Comparison of ENCODE assay signal across 10 cellular contexts in the genomic region with DNA sequence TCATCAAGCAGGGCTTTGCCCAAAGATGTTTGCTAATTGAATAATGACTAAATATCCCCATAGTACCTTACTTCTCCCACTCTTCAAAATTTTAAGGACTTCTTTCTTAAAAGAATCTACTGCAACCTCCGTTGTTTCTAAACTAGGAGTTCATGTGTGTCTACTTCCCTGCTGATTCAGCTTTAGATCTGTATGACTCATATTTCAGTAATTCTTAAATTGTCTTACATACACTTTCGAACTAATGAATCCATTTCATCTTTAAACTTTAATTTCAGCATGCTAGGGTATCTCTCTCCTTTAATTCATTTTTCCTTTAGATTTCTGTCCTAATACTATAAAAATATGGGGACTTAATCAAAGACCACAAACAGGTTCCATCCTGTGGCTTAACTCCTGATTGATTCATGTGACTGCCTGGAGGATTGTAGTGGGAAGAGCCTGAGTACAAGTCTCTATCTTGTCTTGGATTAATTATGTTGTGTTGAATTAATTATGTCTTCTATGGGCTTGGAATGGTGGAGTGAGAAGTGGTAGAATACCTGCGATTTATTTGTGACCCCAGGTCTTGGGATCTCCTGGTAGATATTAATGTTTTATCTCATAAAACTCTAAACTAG. TPM values are rescaled to one million over a fixed set of nuclear protein-coding genes. Genes with fewer than 3 reads are reported as not detected.
A peak's percentile ranks its signal among the peaks of the same experiment; 100 is the strongest.
DNase-seq lines count a peak whose midpoint lies in the region; ATAC-seq and TF ChIP-seq lines count a peak whose summit lies in the region.
"Had no signal": no experiment of that assay in that cellular context is flagged by ENCODE, and none has a peak within 500 bp of the region (broad histone marks: within the 10 kb centered on the region; RNA-seq: fewer than 3 reads in every experiment).

No MANE protein-coding gene starts in this region.

- H3K36me3 Mint-ChIP-seq in MCF 10A (ENCODE audit: insufficient read depth, unreplicated experiment), result peaks cover 5% of the 10 kb centered on the region

- BruUV-seq in MCF 10A (replicated peaks; lab: Mats Ljungman, UMichigan), result no TSS peak

- peak overlapping the region; percentile 21; the same call in 1 of the 2 replicates for H3K4me2 ChIP-seq in MM.1S (ENCODE audit: low read depth, low read length)
- H3K4me2 ChIP-seq in osteoblast (ENCODE audit: insufficient read depth, low read length), result peak overlapping the region; percentile 75

- POLR2A ChIA-PET in MCF 10A (lab: Yijun Ruan, JAX), result interaction anchor here (0.7 to 1.2 kb wide), 3 partner anchors 19 to 169 kb away, joined by 3 to 4 read pairs (median 3); no protein-coding TSS in a partner anchor

- no peaks in the 10 kb centered on the region for H3K9me3 Mint-ChIP-seq in MCF 10A (ENCODE audit: unreplicated experiment)

- no peak overlapping the region for H3K9ac ChIP-seq in MM.1S (ENCODE audit: low read length)

- no peaks in the 10 kb centered on the region for H4K20me1 ChIP-seq in MM.1S (ENCODE audit: insufficient read depth, low read length)
- no peaks in the 10 kb centered on the region for H4K20me1 ChIP-seq in osteoblast (ENCODE audit: insufficient read depth, low read length)

- peaks cover 6% of the 10 kb centered on the region; the same call in 1 of the 2 replicates for H3K4me1 ChIP-seq in MM.1S (ENCODE audit: low read length)
- H3K4me1 ChIP-seq in osteoblast (ENCODE audit: insufficient read depth, low read length), result peaks cover 30% of the 10 kb centered on the region

- no peaks in the 10 kb centered on the region for H3K36me3 ChIP-seq in MM.1S (replicated peaks; ENCODE audit: insufficient read depth, low read length)
- H3K36me3 ChIP-seq in osteoblast (ENCODE audit: insufficient read depth, low read length), result no peaks in the 10 kb centered on the region

- no peaks in the 10 kb centered on the region for H3F3A ChIP-seq in MM.1S (ENCODE audit: insufficient read depth, low read length)

- H2AFZ ChIP-seq in MM.1S (ENCODE audit: low read length) (peak overlapping the region; percentile 28; the same call in 1 of the 2 replicates), osteoblast (ENCODE audit: low read length) (peak overlapping the region; percentile 76)

- CTCF ChIA-PET in MCF 10A (lab: Yijun Ruan, JAX), result interaction anchor here (1.2 kb wide), 1 partner anchor 208 kb away, joined by 4 read pairs; no protein-coding TSS in a partner anchor

- no peaks in the 10 kb centered on the region for H3K9me2 ChIP-seq in MM.1S (replicated peaks; ENCODE audit: insufficient read depth, low read length)

- H3K27ac Mint-ChIP-seq in MCF 10A (ENCODE audit: low read depth, unreplicated experiment), result peak overlapping the region; percentile 44

- H3K4me3 Mint-ChIP-seq in MCF 10A (ENCODE audit: unreplicated experiment), result peak overlapping the region; percentile 30

- H3K4me3 ChIP-seq in MM.1S (ENCODE audit: low read length) (no peak overlapping the region; the same call in 1 of the 2 replicates), osteoblast (ENCODE audit: insufficient read depth, low read length) (peak overlapping the region; percentile 59)

- no peak for TF ChIP-seq CTCF in MM.1S (IDR thresholded peaks at IDR 0.05; ENCODE audit: low read length)
- no peak for TF ChIP-seq CTCF in MCF 10A (IDR thresholded peaks at IDR 0.05; ENCODE audit: unreplicated experiment)
- TF ChIP-seq CTCF in osteoblast (IDR thresholded peaks at IDR 0.05; ENCODE audit: extremely low read depth, low read depth, low read length), result no peak

- no peak for ATAC-seq in HG02973 (IDR thresholded peaks at IDR 0.05; ENCODE audit: unreplicated experiment)

- in situ Hi-C loops in KBM-7 (cut with MboI; ENCODE audit: low pct_unique_long_range_greater_than_20kb, low sequenced_read_pairs), result no loop called here

- DNase-seq in EH (ENCODE audit: low read depth), result peak; percentile 64
- peak; percentile 9 for DNase-seq in MM.1S
- peak; percentile 43 for DNase-seq in MCF 10A (ENCODE audit: unreplicated experiment)
- DNase-seq in osteoblast (ENCODE audit: insufficient read length, low spot score, missing footprints), result peak; percentile 56
- no peak for DNase-seq in KBM-7
- DNase-seq in iPS-NIHi7 (ENCODE audit: extremely low spot score), result no peak
- no peak for DNase-seq in NCI-H146 (lab: John Stamatoyannopoulos, UW)
- DNase-seq: cortex of kidney, DMS153 had no signal

- H3K27ac ChIP-seq in MM.1S (ENCODE audit: low read length) (no peak overlapping the region), osteoblast (ENCODE audit: low read depth, low read length) (peak overlapping the region; percentile 73)

- no peaks in the 10 kb centered on the region for H3K27me3 ChIP-seq in MM.1S (replicated peaks; ENCODE audit: insufficient read depth, low read length)
- no peaks in the 10 kb centered on the region for H3K27me3 ChIP-seq in osteoblast (ENCODE audit: insufficient read depth, low read length)

- intact Hi-C loops in MCF 10A (cut with micrococcal nuclease), result no loop called here

- no peaks in the 10 kb centered on the region for H3K27me3 Mint-ChIP-seq in MCF 10A (ENCODE audit: insufficient read depth, unreplicated experiment)

- H3K9me3 ChIP-seq in MM.1S (replicated peaks; ENCODE audit: insufficient read depth, low read length), result no peaks in the 10 kb centered on the region
- H3K9me3 ChIP-seq in osteoblast (ENCODE audit: low read depth, low read length), result no peaks in the 10 kb centered on the region

- H3K4me1 Mint-ChIP-seq in MCF 10A (ENCODE audit: insufficient read depth, unreplicated experiment), result peaks cover 17% of the 10 kb centered on the region

- H3K79me2 ChIP-seq in MM.1S (ENCODE audit: low read length), result no peaks in the 10 kb centered on the region
- H3K79me2 ChIP-seq in osteoblast (ENCODE audit: insufficient read depth, low read length), result no peaks in the 10 kb centered on the region

RNA-seq across cellular contexts. Expression of a gene that starts 24.9 kb away (rescaled TPM):
- total RNA-seq in MCF 10A (2022), result 7.4 and 9.3 TPM in 2 replicates
- 632 and 879 TPM in 2 replicates for total RNA-seq in osteoblast

Comparison
In these comparisons a context has a peak if more than half of its experiments do, and no peak if none do; other contexts are left out.
1. DNase-seq: peak in EH (single experiment), MM.1S (single experiment), MCF 10A (single experiment) and osteoblast (single experiment); none in KBM-7 (single experiment), iPS-NIHi7 (single experiment) and NCI-H146 (single experiment).
2. RNA of a gene that starts 24.9 kb away (total RNA-seq): 632 to 879 TPM in osteoblast; 7.4 to 9.3 TPM in MCF 10A; every median in the first group is over 10 times any median in the second.